1 cellular context compared by ENCODE assay signal in the genomic region with DNA sequence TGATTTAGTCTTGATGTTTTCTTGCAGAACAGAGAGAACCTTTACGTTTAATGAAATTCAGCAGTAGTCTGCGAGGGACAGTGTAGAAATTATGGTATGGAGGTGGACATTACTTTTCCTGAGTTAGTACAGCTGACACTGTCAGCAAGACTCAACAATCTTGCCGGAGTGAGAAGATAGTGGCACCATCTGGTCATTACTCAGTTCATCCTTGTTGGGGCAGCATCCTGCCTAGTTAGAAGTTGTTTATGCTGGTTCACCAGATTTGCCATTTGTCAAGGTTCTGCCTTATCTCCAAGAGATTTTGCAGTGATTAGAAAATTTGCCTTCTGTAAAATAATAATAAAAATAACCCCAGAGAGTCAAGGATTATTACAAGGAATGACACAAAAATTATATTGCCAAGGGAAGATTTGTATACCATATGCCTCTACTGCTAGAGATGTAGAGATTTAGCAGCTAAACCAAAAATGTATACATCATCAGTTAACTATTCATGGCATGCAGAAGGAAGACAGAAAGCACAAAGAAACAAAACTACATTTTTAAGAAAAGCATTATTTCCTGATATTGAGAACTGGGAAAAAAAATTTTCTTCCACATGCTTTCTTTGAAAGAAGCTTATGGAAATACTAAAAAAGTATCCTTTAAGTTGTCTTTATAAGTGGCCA.
TF ChIP-seq lines count a peak whose summit lies in the region.

No MANE protein-coding gene starts in this region.

TF ChIP-seq in GM23338, 12 proteins besides CTCF, POLR2A, EP300 and RAD21:
- TF ChIP-seq CREB1 (CRISPR knock-in tag; IDR thresholded peaks at IDR 0.05; ENCODE audit: low read depth) = no peak
- TF ChIP-seq JUNB (IDR thresholded peaks at IDR 0.05; ENCODE audit: unreplicated experiment) = no peak
- TF ChIP-seq ZNF331 (CRISPR knock-in tag; IDR thresholded peaks at IDR 0.05; ENCODE audit: low read depth) = no peak
- TF ChIP-seq EZH2phosphoT487 (IDR thresholded peaks at IDR 0.05; ENCODE audit: unreplicated experiment) = no peak
- TF ChIP-seq NANOG (IDR thresholded peaks at IDR 0.05; ENCODE audit: borderline replicate concordance) = no peak
- no peak for TF ChIP-seq EZH2 (IDR thresholded peaks at IDR 0.05; ENCODE audit: low read depth, unreplicated experiment)
- no peak for TF ChIP-seq ETS1 (IDR thresholded peaks at IDR 0.05)
- TF ChIP-seq ZNF462 (CRISPR knock-in tag; IDR thresholded peaks at IDR 0.05) = no peak
- TF ChIP-seq STAT1 (IDR thresholded peaks at IDR 0.05; ENCODE audit: unreplicated experiment) = no peak
- no peak for TF ChIP-seq ZNF114 (CRISPR knock-in tag; IDR thresholded peaks at IDR 0.05)
- TF ChIP-seq POLR2AphosphoS5 (IDR thresholded peaks at IDR 0.05; ENCODE audit: low read depth) = no peak
- TF ChIP-seq REST (IDR thresholded peaks at IDR 0.05; ENCODE audit: unreplicated experiment) = no peak
TF ChIP-seq in GM23338: peak in this region for 0.
